Comparison of ENCODE assay signal across 10 cellular contexts in the genomic region with DNA sequence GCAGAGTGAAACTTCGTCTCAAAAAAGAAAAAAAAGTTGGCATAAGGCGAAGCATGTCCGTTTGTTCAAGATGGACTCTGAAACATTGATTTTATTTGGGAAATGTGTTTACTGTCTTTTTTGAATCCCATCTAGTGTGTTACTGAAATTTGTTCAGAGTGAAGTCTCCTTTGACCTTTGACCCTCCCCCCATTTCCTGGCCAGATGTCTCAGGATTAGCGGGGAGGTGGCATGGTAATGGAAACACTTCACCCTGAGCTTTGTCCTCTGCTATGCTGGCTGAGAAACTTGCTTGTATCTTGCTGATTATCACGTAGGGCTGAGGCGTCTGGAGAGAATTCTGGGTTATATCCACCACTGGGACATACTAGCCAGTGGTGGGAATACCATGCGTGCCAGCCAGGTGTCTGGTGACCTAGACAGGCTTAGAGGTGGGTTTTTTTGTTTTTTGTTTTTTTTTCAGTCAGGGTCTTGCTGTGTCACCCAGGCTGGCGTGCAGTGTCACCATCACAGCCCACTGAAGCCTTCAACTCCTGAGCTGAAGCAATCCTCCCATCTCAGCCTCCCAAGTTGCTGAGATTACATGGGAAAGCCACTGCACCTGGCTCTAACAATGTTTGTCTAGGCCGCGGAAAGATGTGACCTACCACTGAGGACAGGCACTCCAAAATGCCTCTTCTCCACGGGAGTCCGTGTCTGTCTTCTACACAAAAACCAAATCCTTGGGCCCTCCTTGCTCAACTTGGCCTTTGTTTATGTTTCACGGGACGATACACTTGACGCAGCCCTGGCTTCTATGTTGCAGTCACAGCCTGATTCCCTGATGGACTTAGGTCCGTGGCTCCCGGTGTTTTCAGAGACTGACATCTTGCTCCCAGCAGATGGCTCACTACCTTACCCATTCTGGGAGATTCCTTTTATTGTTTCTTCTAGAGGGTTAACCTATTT. TPM values are rescaled to one million over a fixed set of nuclear protein-coding genes. Genes with fewer than 3 reads are reported as not detected.
DNase-seq lines count a peak whose midpoint lies in the region; ATAC-seq and TF ChIP-seq lines count a peak whose summit lies in the region.
"Had no signal": no experiment of that assay in that cellular context is flagged by ENCODE, and none has a peak within 500 bp of the region (broad histone marks: within the 10 kb centered on the region; RNA-seq: fewer than 3 reads in every experiment).

No MANE protein-coding gene starts in this region.

- H3K27ac ChIP-seq in BLaER1 (0 out of 2 replicates have a peak overlapping the region, but pooled peaks have one; percentile 5), mammary epithelial cell (ENCODE audit: insufficient read depth, low read depth, low read length) (no peak overlapping the region), mesodermal cell (ENCODE audit: low read depth, low read length, severe bottlenecking) (peak overlapping the region; percentile 23)

- peaks cover 22% of the 10 kb centered on the region for H3K4me1 ChIP-seq in BLaER1
- H3K4me1 ChIP-seq in mammary epithelial cell (ENCODE audit: insufficient read depth, low read length): peaks cover 2% of the 10 kb centered on the region
- H3K4me1 ChIP-seq in mesodermal cell (ENCODE audit: control insufficient read depth, insufficient read depth, low read length, poor library complexity, severe bottlenecking): peaks cover 7% of the 10 kb centered on the region

- DNase-seq in HFF-Myc (ENCODE audit: extremely low read depth, low read depth): no peak
- no peak for DNase-seq in mammary epithelial cell
- no peak for DNase-seq in cortex of kidney (lab: John Stamatoyannopoulos, UW)
- DNase-seq: activated naive CD8-positive, alpha-beta T cell treated with anti-CD3 and anti-CD28 coated beads, Interleukin-2, amount 50 U/mL, for 24 hours; KG1 had no signal

- dilution Hi-C loops in mammary epithelial cell (cut with HindIII; ENCODE audit: low sequenced_read_pairs): no loop called here

- H3K4me3 ChIP-seq in BLaER1: no peak overlapping the region
- H3K4me3 ChIP-seq in HFF-Myc (replicated peaks; ENCODE audit: low read depth, low read length): no peak overlapping the region
- H3K4me3 ChIP-seq in mammary epithelial cell (replicated peaks in 1 of 3; ENCODE audit: insufficient read depth in 1 of 3, low read depth in 2 of 3, low read length in 3 of 3): no peak overlapping the region
- H3K4me3 ChIP-seq in mesodermal cell (ENCODE audit: extremely low read depth, insufficient read depth, low read length, poor library complexity, severe bottlenecking): no peak overlapping the region

- H3K36me3 ChIP-seq in BLaER1 (peaks cover 34% of the 10 kb centered on the region), mammary epithelial cell (ENCODE audit: insufficient read depth, low read length) (peaks cover 3% of the 10 kb centered on the region), mesodermal cell (ENCODE audit: control insufficient read depth, insufficient read depth, low read length) (peaks cover 11% of the 10 kb centered on the region)

- H3K79me2 ChIP-seq in mammary epithelial cell (ENCODE audit: insufficient read depth, low read length): no peaks in the 10 kb centered on the region

- no peaks in the 10 kb centered on the region for H3K9me3 ChIP-seq in BLaER1
- H3K9me3 ChIP-seq in mammary epithelial cell (replicated peaks; ENCODE audit: insufficient read depth, low read length): no peaks in the 10 kb centered on the region
- no peaks in the 10 kb centered on the region for H3K9me3 ChIP-seq in mesodermal cell (ENCODE audit: control insufficient read depth, low read length)

- peak overlapping the region; percentile 10 for H3K4me2 ChIP-seq in BLaER1
- no peak overlapping the region for H3K4me2 ChIP-seq in mammary epithelial cell (ENCODE audit: insufficient read depth, low read depth, low read length)

- in situ Hi-C loops in mammary epithelial cell (cut with MboI; ENCODE audit: low sequenced_read_pairs in 2 of 2): no loop called here

- no TSS peak for BruUV-seq in mammary epithelial cell (replicated peaks; lab: Mats Ljungman, UMichigan)

- peak; percentile 7 for TF ChIP-seq CTCF in HFF-Myc (IDR thresholded peaks at IDR 0.05; ENCODE audit: low read depth, low read length, missing control alignments)
- peak; percentile 20 to 39 for TF ChIP-seq CTCF in mammary epithelial cell (conservative IDR thresholded peaks at IDR 0.05 in 1 of 2, IDR thresholded peaks at IDR 0.05 in 1 of 2; ENCODE audit: extremely low read depth in 1 of 2, insufficient read depth in 1 of 2, low read depth in 1 of 2, low read length in 2 of 2)

- CTCF ChIA-PET in mammary epithelial cell (lab: Charles Lee; ENCODE audit: low non-redundant PET): interaction anchor here (1.1 kb wide), 1 partner anchor 48 kb away, joined by 3 read pairs; no protein-coding TSS in a partner anchor

- H2AFZ ChIP-seq in mammary epithelial cell (ENCODE audit: low read depth, low read length): no peak overlapping the region

- 93% methylated on average over 17 of the region's 17 CpGs for WGBS in mammary epithelial cell (ENCODE audit: low coverage, missing lambda C conversion rate)
- WGBS in mesodermal cell (ENCODE audit: insufficient coverage in 2 of 2), 2 experiments: 84 to 92% methylated on average over 15 to 17 of the region's 17 CpGs

- intact Hi-C loops in mammary epithelial cell (cut with micrococcal nuclease): loop anchor here (2.0 kb wide), 1 partner anchor 47 kb away; no protein-coding TSS in a partner anchor

- peaks cover 36% of the 10 kb centered on the region for H4K20me1 ChIP-seq in BLaER1
- H4K20me1 ChIP-seq in mammary epithelial cell (ENCODE audit: insufficient read depth, low read length): no peaks in the 10 kb centered on the region

- H3K27me3 ChIP-seq in BLaER1 (no peaks in the 10 kb centered on the region), mammary epithelial cell (ENCODE audit: insufficient read depth, low read length) (no peaks in the 10 kb centered on the region)

- no peak for ATAC-seq in GM18868 (IDR thresholded peaks at IDR 0.05; ENCODE audit: unreplicated experiment)
- no peak for ATAC-seq in GM18873 (IDR thresholded peaks at IDR 0.05; ENCODE audit: low FRiP score, unreplicated experiment)
- no peak for ATAC-seq in GM19395 (IDR thresholded peaks at IDR 0.05; ENCODE audit: unreplicated experiment)
- ATAC-seq: activated naive CD8-positive, alpha-beta T cell treated with anti-CD3 and anti-CD28 coated beads, Interleukin-2, amount 50 U/mL, for 24 hours had no signal

- 0 out of 2 replicates have a peak overlapping the region, but pooled peaks have one; percentile 35 for H3K9ac ChIP-seq in BLaER1
- H3K9ac ChIP-seq in mammary epithelial cell (ENCODE audit: insufficient read depth, low read length): no peak overlapping the region

RNA-seq across cellular contexts. Expression of gene GALK1, which starts 6.6 kb away (rescaled TPM):
- total RNA-seq in mammary epithelial cell: 1 to 10 TPM; 1.5 to 3.0 TPM
- 3.8 TPM for polyA plus RNA-seq in mammary epithelial cell
- not detected for polyA minus RNA-seq in mammary epithelial cell
- 36.5 TPM for polyA plus RNA-seq in mesodermal cell (2013, experiment 1 of 2)
- 33.3 TPM for polyA plus RNA-seq in mesodermal cell (2013, experiment 2 of 2)

RNA-seq across cellular contexts. Expression of gene UNK, which starts 13.0 kb away (rescaled TPM):
- 10 to 100 TPM; 15.2 to 15.8 TPM for total RNA-seq in mammary epithelial cell
- 10.3 TPM for polyA plus RNA-seq in mammary epithelial cell
- 4.2 TPM for polyA minus RNA-seq in mammary epithelial cell
- 27.2 TPM for polyA plus RNA-seq in mesodermal cell (2013, experiment 1 of 2)
- polyA plus RNA-seq in mesodermal cell (2013, experiment 2 of 2): 24.0 TPM

RNA-seq across cellular contexts. Expression of gene ITGB4, which starts 50.3 kb away (rescaled TPM):
- total RNA-seq in mammary epithelial cell: 1,000 to 10,000 TPM; 2,525 to 2,618 TPM
- polyA plus RNA-seq in mammary epithelial cell: 1,059 TPM
- 2,510 TPM for polyA minus RNA-seq in mammary epithelial cell
- 1.8 TPM for polyA plus RNA-seq in mesodermal cell (2013, experiment 1 of 2)
- 1.4 TPM for polyA plus RNA-seq in mesodermal cell (2013, experiment 2 of 2)
